23 cellular contexts compared by ENCODE assay signal in the genomic region with DNA sequence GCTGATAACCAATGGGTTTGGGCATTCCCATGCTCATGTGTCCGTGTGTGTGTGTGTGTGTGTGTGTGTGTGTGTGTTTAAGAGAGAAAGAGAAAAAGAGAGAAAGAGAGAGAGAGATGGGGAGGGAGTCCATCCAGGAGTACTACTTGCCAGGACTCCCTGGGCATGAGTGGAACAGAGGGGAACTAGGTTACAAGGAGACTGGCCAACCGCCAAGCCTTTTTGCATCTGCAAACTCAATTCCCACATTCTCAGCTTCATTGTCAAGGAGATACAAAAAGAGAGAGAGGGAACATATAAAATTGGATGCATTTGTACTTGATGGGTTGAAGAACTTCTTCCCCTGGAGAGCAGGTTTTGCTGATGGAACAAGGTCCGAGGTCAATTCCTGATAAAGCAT.
"Had no signal": no experiment of that assay in that cellular context is flagged by ENCODE, and none has a peak within 500 bp of the region (broad histone marks: within the 10 kb centered on the region; RNA-seq: fewer than 3 reads in every experiment).

No MANE protein-coding gene starts in this region.

- ATAC-seq: activated CD8-positive, alpha-beta memory T cell treated with anti-CD3 and anti-CD28 coated beads, Interleukin-2, amount 10 ng/mL, durations not matched to agents 7 days and 5 days; activated CD8-positive, alpha-beta T cell treated with anti-CD3 and anti-CD28 coated beads for 36 hours; activated naive CD8-positive, alpha-beta T cell treated with anti-CD3 and anti-CD28 coated beads, Interleukin-2, amount 50 U/mL, for 24 hours; foreskin keratinocyte; mucosa of descending colon had no signal

- H3K36me3 Mint-ChIP-seq: activated CD8-positive, alpha-beta memory T cell treated with anti-CD3 and anti-CD28 coated beads, Interleukin-2, amount 10 ng/mL, durations not matched to agents 7 days and 5 days; neural progenitor cell had no signal

- H3K9me3 Mint-ChIP-seq: activated CD4-positive, alpha-beta T cell treated with anti-CD3 and anti-CD28 coated beads, Interleukin-2, amount 10 ng/mL, durations not matched to agents 7 days and 5 days; activated CD8-positive, alpha-beta T cell treated with anti-CD3 and anti-CD28 coated beads for 36 hours; activated naive CD8-positive, alpha-beta T cell treated with anti-CD3 and anti-CD28 coated beads, Interleukin-2, amount 50 U/mL, for 24 hours; neural progenitor cell had no signal

- H3K27ac ChIP-seq: brain microvascular endothelial cell, foreskin keratinocyte, hepatocyte, neural progenitor cell, sigmoid colon, transverse colon, WERI-Rb-1 had no signal

- H3K4me3 ChIP-seq: hepatocyte, mucosa of descending colon, neural progenitor cell, sigmoid colon, smooth muscle cell, transverse colon had no signal

- H3K36me3 ChIP-seq: brain microvascular endothelial cell, neural progenitor cell, sigmoid colon, transverse colon, WERI-Rb-1 had no signal

- H3K9me3 ChIP-seq: mucosa of descending colon, sigmoid colon, transverse colon had no signal

- DNase-seq: activated CD4-positive, alpha-beta T cell treated with anti-CD3 and anti-CD28 coated beads, Interleukin-2, amount 10 ng/mL, durations not matched to agents 7 days and 5 days; activated CD4-positive, CD25-positive, alpha-beta regulatory T cell treated with anti-CD3 and anti-CD28 coated beads, Interleukin-2, amount 50 U/mL, for 72 hours; activated CD8-positive, alpha-beta memory T cell treated with anti-CD3 and anti-CD28 coated beads, Interleukin-2, amount 10 ng/mL, durations not matched to agents 7 days and 5 days; activated CD8-positive, alpha-beta T cell treated with anti-CD3 and anti-CD28 coated beads for 36 hours; activated effector memory CD4-positive, alpha-beta T cell treated with anti-CD3 and anti-CD28 coated beads, Interleukin-2, amount 50 U/mL, for 16 hours; activated naive CD4-positive, alpha-beta T cell treated with anti-CD3 and anti-CD28 coated beads, Interleukin-2, amount 50 U/mL, for 16 hours; activated naive CD8-positive, alpha-beta T cell treated with anti-CD3 and anti-CD28 coated beads, Interleukin-2, amount 50 U/mL, for 24 hours; activated T-cell treated with anti-CD3 and anti-CD28 coated beads for 4 hours; brain microvascular endothelial cell; central memory CD4-positive, alpha-beta T cell; effector memory CD4-positive, alpha-beta T cell; foreskin keratinocyte; mesenchymal stem cell; mucosa of descending colon; sigmoid colon; stimulated activated CD4-positive, alpha-beta T cell treated with anti-CD3 and anti-CD28 coated beads, Interleukin-2, amount 100 ng/mL, for 48 hours; stimulated activated naive CD4-positive, alpha-beta T cell treated with Interleukin-2 at 50 U/mL for 16 hours; T-helper 1 cell; transverse colon; WERI-Rb-1 had no signal

- H3K4me3 Mint-ChIP-seq: activated CD4-positive, alpha-beta T cell treated with anti-CD3 and anti-CD28 coated beads, Interleukin-2, amount 10 ng/mL, durations not matched to agents 7 days and 5 days; activated CD8-positive, alpha-beta memory T cell treated with anti-CD3 and anti-CD28 coated beads, Interleukin-2, amount 10 ng/mL, durations not matched to agents 7 days and 5 days; activated CD8-positive, alpha-beta T cell treated with anti-CD3 and anti-CD28 coated beads for 36 hours; activated naive CD8-positive, alpha-beta T cell treated with anti-CD3 and anti-CD28 coated beads, Interleukin-2, amount 50 U/mL, for 24 hours; neural progenitor cell had no signal

- H3K4me1 ChIP-seq: foreskin keratinocyte, neural progenitor cell had no signal

- H3K27me3 ChIP-seq: brain microvascular endothelial cell, foreskin keratinocyte, hepatocyte, neural progenitor cell had no signal

- H3K27ac Mint-ChIP-seq: activated CD4-positive, alpha-beta T cell treated with anti-CD3 and anti-CD28 coated beads, Interleukin-2, amount 10 ng/mL, durations not matched to agents 7 days and 5 days; activated CD8-positive, alpha-beta memory T cell treated with anti-CD3 and anti-CD28 coated beads, Interleukin-2, amount 10 ng/mL, durations not matched to agents 7 days and 5 days; activated CD8-positive, alpha-beta T cell treated with anti-CD3 and anti-CD28 coated beads for 36 hours; activated naive CD8-positive, alpha-beta T cell treated with anti-CD3 and anti-CD28 coated beads, Interleukin-2, amount 50 U/mL, for 24 hours; neural progenitor cell had no signal

- H3K4me1 Mint-ChIP-seq: activated CD4-positive, alpha-beta T cell treated with anti-CD3 and anti-CD28 coated beads, Interleukin-2, amount 10 ng/mL, durations not matched to agents 7 days and 5 days; activated CD8-positive, alpha-beta memory T cell treated with anti-CD3 and anti-CD28 coated beads, Interleukin-2, amount 10 ng/mL, durations not matched to agents 7 days and 5 days; activated naive CD8-positive, alpha-beta T cell treated with anti-CD3 and anti-CD28 coated beads, Interleukin-2, amount 50 U/mL, for 24 hours had no signal
